ENCODE assay signal across 27 cellular contexts in genomic region chr4:87066403-87067119, GRCh38.
DNase-seq lines count a peak whose midpoint lies in the region; ATAC-seq and TF ChIP-seq lines count a peak whose summit lies in the region.
"Had no signal": no experiment of that assay in that cellular context is flagged by ENCODE, and none has a peak within 500 bp of the region (broad histone marks: within the 10 kb centered on the region; RNA-seq: fewer than 3 reads in every experiment).

No MANE protein-coding gene starts in this region.

- POLR2A ChIA-PET in SK-N-SH (lab: Yijun Ruan, JAX) = no interaction called here
- POLR2A ChIA-PET in OCI-LY7 (lab: Charles Lee) = interaction anchor here (0.5 kb wide), 1 partner anchor 1596 kb away, joined by 4 read pairs; no protein-coding TSS in a partner anchor

- TF ChIP-seq RAD21 in SK-N-SH (IDR thresholded peaks at IDR 0.05; ENCODE audit: low read length) = no peak

- DNase-seq in DND-41 (no peak), SK-N-SH (no peak), fibroblast of gingiva (ENCODE audit: low read depth) (peak; percentile 32), neural crest cell (ENCODE audit: low read depth, low spot score) (no peak), nucleus accumbens (lab: John Stamatoyannopoulos, UW) (no peak), trophoblast cell (no peak), OCI-LY7 (ENCODE audit: low spot score) (no peak)
- DNase-seq: ACHN; activated naive CD4-positive, alpha-beta T cell treated with anti-CD3 and anti-CD28 coated beads, Interleukin-2, amount 10 ng/mL, durations not matched to agents 7 days and 5 days; activated T-cell treated with anti-CD3 and anti-CD28 coated beads, Interleukin-2, amount 50 U/mL, for 48 hours; C1 segment of cervical spinal cord; cerebellar nuclear complex; effector CD8-positive, alpha-beta T cell; glutamatergic neuron; immature natural killer cell; KBM-7; lower lobe of right lung; NCI-H1694 treated with DMSO at 0.1 percent for 48 hours; NCI-H2227 treated with DMSO at 0.1 percent for 48 hours; NCI-H748 treated with DMSO at 0.1 percent for 48 hours; occipital lobe; OCI-M1; SIG-M5; stimulated activated CD4-positive, alpha-beta T cell treated with anti-CD3 and anti-CD28 coated beads, Interleukin-12 subunit alpha, Interleukin-12 subunit beta, amount 100 ng/mL, for 4 hours had no signal

- H3K4me1 ChIP-seq in DND-41 (ENCODE audit: insufficient read depth, low read length) = 0 out of 2 replicates have a peak, but pooled peaks cover 4% of the 10 kb centered on the region
- peaks cover 0 to 20% of the 10 kb centered on the region in 2 experiments; a peak in 2 of 4 replicates for H3K4me1 ChIP-seq in SK-N-SH (ENCODE audit: control insufficient read depth in 1 of 2, insufficient read depth in 2 of 2, low read depth in 1 of 2, low read length in 1 of 2)
- no peaks in the 10 kb centered on the region for H3K4me1 ChIP-seq in trophoblast cell (ENCODE audit: control insufficient read depth in 1 of 2, insufficient read depth in 2 of 2, low read length in 2 of 2)
- peaks cover 52% of the 10 kb centered on the region for H3K4me1 ChIP-seq in OCI-LY7 (ENCODE audit: insufficient read depth, low read length, poor library complexity, severe bottlenecking)

- no peak overlapping the region for H2BK120ac ChIP-seq in trophoblast cell (ENCODE audit: insufficient read depth, low read length, poor library complexity)

- no peak overlapping the region for H3K4me3 Mint-ChIP-seq in neural crest cell
- H3K4me3 Mint-ChIP-seq: activated naive CD4-positive, alpha-beta T cell treated with anti-CD3 and anti-CD28 coated beads, Interleukin-2, amount 10 ng/mL, durations not matched to agents 7 days and 5 days; immature natural killer cell; T-helper 2 cell treated with Interferon-gamma antibody and Interleukin-4, amounts not matched to agents 5 μg/mL and 100 μg/mL, for 36 hours had no signal

- H3K27ac ChIP-seq in DND-41 (ENCODE audit: low read length) = no peak overlapping the region
- H3K27ac ChIP-seq in SK-N-SH (ENCODE audit: low read depth in 2 of 2, low read length in 1 of 2) = no peak overlapping the region
- H3K27ac ChIP-seq in trophoblast cell (ENCODE audit: low read depth, low read length) = no peak overlapping the region
- H3K27ac ChIP-seq in OCI-LY7 (ENCODE audit: low read depth, low read length, poor library complexity, severe bottlenecking) = no peak overlapping the region
- H3K27ac ChIP-seq: ascending aorta, lower lobe of right lung had no signal

- H2AFZ ChIP-seq in DND-41 (ENCODE audit: low read depth, low read length) (no peak overlapping the region), SK-N-SH (ENCODE audit: low read depth) (no peak overlapping the region), trophoblast cell (ENCODE audit: insufficient read depth, low read length, poor library complexity) (no peak overlapping the region), OCI-LY7 (ENCODE audit: low read length) (no peak overlapping the region)

- H2BK12ac ChIP-seq in trophoblast cell (ENCODE audit: low read length) = no peak overlapping the region

- no peak overlapping the region for H4K91ac ChIP-seq in trophoblast cell (ENCODE audit: low read depth, low read length)

- no peaks in the 10 kb centered on the region for H3K9me2 ChIP-seq in SK-N-SH
- H3K9me2 ChIP-seq in OCI-LY7 (ENCODE audit: insufficient read depth, low read length) = no peaks in the 10 kb centered on the region

- peaks cover 31% of the 10 kb centered on the region for H4K20me1 ChIP-seq in DND-41 (ENCODE audit: insufficient read depth, low read length)
- H4K20me1 ChIP-seq in SK-N-SH (ENCODE audit: insufficient read depth) = peaks cover 8% of the 10 kb centered on the region
- no peaks in the 10 kb centered on the region for H4K20me1 ChIP-seq in OCI-LY7 (ENCODE audit: insufficient read depth, low read length)

- H3K18ac ChIP-seq in trophoblast cell (ENCODE audit: low read length) = no peak overlapping the region

- WGBS in SK-N-SH (ENCODE audit: low lambda C conversion rate) = 55% methylated on average over 4 of the region's 4 CpGs
- no CpG with 5 or more reads among the region's 4 CpGs for WGBS in trophoblast cell (ENCODE audit: extremely low coverage, insufficient coverage, insufficient read length)

- intact Hi-C loops in OCI-LY7 (cut with micrococcal nuclease; ENCODE audit: unreplicated experiment) = no loop called here

- H3K9me3 ChIP-seq in DND-41 (ENCODE audit: insufficient read depth, low read length, severe bottlenecking) (no peaks in the 10 kb centered on the region), SK-N-SH (no peaks in the 10 kb centered on the region), trophoblast cell (ENCODE audit: insufficient read depth, low read depth, low read length) (no peaks in the 10 kb centered on the region), OCI-LY7 (ENCODE audit: low read length) (no peaks in the 10 kb centered on the region)
- H3K9me3 ChIP-seq: ascending aorta, lower lobe of right lung had no signal

- peaks cover 9% of the 10 kb centered on the region for H3K36me3 ChIP-seq in DND-41 (ENCODE audit: insufficient read depth, low read length)
- H3K36me3 ChIP-seq in SK-N-SH (replicated peaks in 1 of 2; ENCODE audit: control insufficient read depth in 1 of 2, insufficient read depth in 2 of 2, low read length in 1 of 2) = no peaks in the 10 kb centered on the region
- peaks cover 0 to 2% of the 10 kb centered on the region in 2 experiments for H3K36me3 ChIP-seq in trophoblast cell (ENCODE audit: control insufficient read depth in 1 of 2, insufficient read depth in 2 of 2, low read length in 2 of 2)
- H3K36me3 ChIP-seq in OCI-LY7 (ENCODE audit: insufficient read depth, low read length) = no peaks in the 10 kb centered on the region
- H3K36me3 ChIP-seq: ascending aorta had no signal

- H4K8ac ChIP-seq in trophoblast cell (ENCODE audit: low read depth, low read length) = no peak overlapping the region

- no peaks in the 10 kb centered on the region for H3K9me3 Mint-ChIP-seq in neural crest cell
- H3K9me3 Mint-ChIP-seq: activated naive CD4-positive, alpha-beta T cell treated with anti-CD3 and anti-CD28 coated beads, Interleukin-2, amount 10 ng/mL, durations not matched to agents 7 days and 5 days; immature natural killer cell; T-helper 2 cell treated with Interferon-gamma antibody and Interleukin-4, amounts not matched to agents 5 μg/mL and 100 μg/mL, for 36 hours had no signal

- H3K4me2 ChIP-seq in DND-41 (ENCODE audit: insufficient read depth, low read length) (no peak overlapping the region), SK-N-SH (no peak overlapping the region), trophoblast cell (ENCODE audit: low read length) (no peak overlapping the region), OCI-LY7 (ENCODE audit: low read length) (no peak overlapping the region)

- H3K4me3 ChIP-seq in DND-41 (ENCODE audit: low read depth in 1 of 2, low read length in 2 of 2) (no peak overlapping the region), SK-N-SH (ENCODE audit: low read depth in 2 of 2, low read length in 1 of 2) (no peak overlapping the region), trophoblast cell (ENCODE audit: low read depth, low read length) (no peak overlapping the region), OCI-LY7 (ENCODE audit: low read depth, low read length, poor library complexity, severe bottlenecking) (no peak overlapping the region)
- H3K4me3 ChIP-seq: ascending aorta, lower lobe of right lung had no signal

- CTCF ChIA-PET in SK-N-SH (lab: Yijun Ruan, JAX) (interaction anchor here (1.0 to 2.9 kb wide), 4 partner anchors 11 to 55 kb away, joined by 3 to 14 read pairs (median 3); no protein-coding TSS in a partner anchor), OCI-LY7 (lab: Charles Lee; ENCODE audit: unreplicated experiment) (no interaction called here)

- H4K12ac ChIP-seq in trophoblast cell (ENCODE audit: low read depth, low read length) = no peak overlapping the region

- peaks cover 8% of the 10 kb centered on the region for H3F3A ChIP-seq in SK-N-SH (replicated peaks; ENCODE audit: insufficient read depth)

- no peak overlapping the region for H3K14ac ChIP-seq in trophoblast cell (ENCODE audit: low read length)

- H3K9ac ChIP-seq in DND-41 (ENCODE audit: low read depth, low read length) (no peak overlapping the region), SK-N-SH (no peak overlapping the region), trophoblast cell (ENCODE audit: low read length) (no peak overlapping the region)

- peak overlapping the region; percentile 52 for H3K27ac Mint-ChIP-seq in neural crest cell (ENCODE audit: unreplicated experiment)
- H3K27ac Mint-ChIP-seq: activated naive CD4-positive, alpha-beta T cell treated with anti-CD3 and anti-CD28 coated beads, Interleukin-2, amount 10 ng/mL, durations not matched to agents 7 days and 5 days; T-helper 2 cell treated with Interferon-gamma antibody and Interleukin-4, amounts not matched to agents 5 μg/mL and 100 μg/mL, for 36 hours had no signal

- no peak overlapping the region for H3K4ac ChIP-seq in trophoblast cell (ENCODE audit: low read depth, low read length)

- H3K79me2 ChIP-seq in DND-41 (ENCODE audit: insufficient read depth, low read length) = peaks cover 94% of the 10 kb centered on the region
- H3K79me2 ChIP-seq in SK-N-SH (ENCODE audit: insufficient read depth) = peaks cover 1% of the 10 kb centered on the region; the same call in 1 of the 2 replicates
- no peaks in the 10 kb centered on the region for H3K79me2 ChIP-seq in trophoblast cell (ENCODE audit: control insufficient read depth, insufficient read depth, low read length, poor library complexity)
- peaks cover 28% of the 10 kb centered on the region for H3K79me2 ChIP-seq in OCI-LY7 (ENCODE audit: insufficient read depth, low read depth, low read length)

- peaks cover 10% of the 10 kb centered on the region for H3K36me3 Mint-ChIP-seq in neural crest cell (ENCODE audit: low read depth)
- H3K36me3 Mint-ChIP-seq: immature natural killer cell had no signal

- no peaks in the 10 kb centered on the region for H3K27me3 Mint-ChIP-seq in neural crest cell (ENCODE audit: low read depth)
- H3K27me3 Mint-ChIP-seq: activated naive CD4-positive, alpha-beta T cell treated with anti-CD3 and anti-CD28 coated beads, Interleukin-2, amount 10 ng/mL, durations not matched to agents 7 days and 5 days had no signal

- peaks cover 26% of the 10 kb centered on the region for H3K4me1 Mint-ChIP-seq in neural crest cell

- no peak for TF ChIP-seq EP300 in SK-N-SH (IDR thresholded peaks at IDR 0.05; ENCODE audit: borderline replicate concordance in 1 of 2, low read depth in 1 of 2, low read length in 1 of 2)

- ATAC-seq in DND-41 (ENCODE audit: insufficient read depth, low read depth) (peak; percentile 74), esophagus mucosa (no peak)
- ATAC-seq: lower lobe of right lung had no signal

- BruUV-seq in OCI-LY7 (replicated peaks; lab: Mats Ljungman, UMichigan) = no TSS peak

- no peaks in the 10 kb centered on the region for H3K79me1 ChIP-seq in trophoblast cell (ENCODE audit: low read length)

- H3K27me3 ChIP-seq in DND-41 (ENCODE audit: insufficient read depth, low read length, poor library complexity) (no peaks in the 10 kb centered on the region), SK-N-SH (ENCODE audit: insufficient read depth) (no peaks in the 10 kb centered on the region), trophoblast cell (ENCODE audit: insufficient read depth, low read length) (no peaks in the 10 kb centered on the region)
- H3K27me3 ChIP-seq: ascending aorta had no signal

- no peak overlapping the region for H3K23ac ChIP-seq in trophoblast cell (ENCODE audit: low read length)

- H2BK5ac ChIP-seq in trophoblast cell (ENCODE audit: low read depth, low read length, poor library complexity) = no peak overlapping the region

- TF ChIP-seq CTCF in DND-41 (IDR thresholded peaks at IDR 0.05; ENCODE audit: borderline replicate concordance, extremely low read depth, low read length, poor library complexity, severe bottlenecking) (no peak), SK-N-SH (IDR thresholded peaks at IDR 0.05) (no peak), neural crest cell (conservative IDR thresholded peaks at IDR 0.05) (no peak), OCI-LY7 (conservative IDR thresholded peaks at IDR 0.05; ENCODE audit: low read length) (no peak)

- H2AK5ac ChIP-seq in trophoblast cell (ENCODE audit: low read length) = no peak overlapping the region
